12 cellular contexts compared by ENCODE assay signal in genomic region chr1:41800237-41800902, GRCh38.
DNase-seq lines count a peak whose midpoint lies in the region; ATAC-seq and TF ChIP-seq lines count a peak whose summit lies in the region.
"Had no signal": no experiment of that assay in that cellular context is flagged by ENCODE, and none has a peak within 500 bp of the region (broad histone marks: within the 10 kb centered on the region; RNA-seq: fewer than 3 reads in every experiment).

No MANE protein-coding gene starts in this region.

- H3K4me1 ChIP-seq in osteoblast (ENCODE audit: insufficient read depth, low read length), result no peaks in the 10 kb centered on the region

- no peaks in the 10 kb centered on the region for H3K79me2 ChIP-seq in osteoblast (ENCODE audit: insufficient read depth, low read length)

- peaks cover 10% of the 10 kb centered on the region for H3K36me3 Mint-ChIP-seq in effector memory CD8-positive, alpha-beta T cell (ENCODE audit: insufficient read depth)

- ATAC-seq in GM18858 (IDR thresholded peaks at IDR 0.05; ENCODE audit: unreplicated experiment), result peak; percentile 75
- ATAC-seq in HG03354 (IDR thresholded peaks at IDR 0.05; ENCODE audit: poor library complexity, severe bottlenecking, unreplicated experiment), result peak; percentile 60
- no peak for ATAC-seq in effector memory CD8-positive, alpha-beta T cell (replicated peaks)
- ATAC-seq in HG03521 (IDR thresholded peaks at IDR 0.05; ENCODE audit: unreplicated experiment), result no peak

- no peaks in the 10 kb centered on the region for H3K9me3 ChIP-seq in osteoblast (ENCODE audit: low read depth, low read length)

- TF ChIP-seq CTCF in osteoblast (IDR thresholded peaks at IDR 0.05; ENCODE audit: extremely low read depth, low read depth, low read length), result no peak

- no peaks in the 10 kb centered on the region for H3K27me3 ChIP-seq in osteoblast (ENCODE audit: insufficient read depth, low read length)

- H3K4me1 Mint-ChIP-seq in effector memory CD8-positive, alpha-beta T cell (ENCODE audit: low read depth in 2 of 2), result peaks cover 57 to 61% of the 10 kb centered on the region in 2 donors

- H3K27ac ChIP-seq in osteoblast (ENCODE audit: low read depth, low read length), result no peak overlapping the region
- H3K27ac ChIP-seq: C4-2B, PC-9 had no signal

- H3K9me3 Mint-ChIP-seq in effector memory CD8-positive, alpha-beta T cell, result no peaks in the 10 kb centered on the region

- peak; percentile 16 for DNase-seq in AG20443 (ENCODE audit: low spot score)
- DNase-seq in effector memory CD8-positive, alpha-beta T cell, result no peak
- DNase-seq in inferior parietal cortex (ENCODE audit: extremely low spot score), result no peak
- DNase-seq in iPS-NIHi11 (ENCODE audit: low spot score), result no peak
- no peak for DNase-seq in osteoblast (ENCODE audit: insufficient read length, low spot score, missing footprints)
- DNase-seq: activated CD8-positive, alpha-beta memory T cell treated with anti-CD3 and anti-CD28 coated beads for 24 hours; PC-9 had no signal

- peak overlapping the region; percentile 28 to 38 for H3K4me3 Mint-ChIP-seq in effector memory CD8-positive, alpha-beta T cell

- no peaks in the 10 kb centered on the region for H4K20me1 ChIP-seq in osteoblast (ENCODE audit: insufficient read depth, low read length)

- no peak overlapping the region for H2AFZ ChIP-seq in osteoblast (ENCODE audit: low read length)
- H2AFZ ChIP-seq: PC-9 had no signal

- no peaks in the 10 kb centered on the region for H3K36me3 ChIP-seq in osteoblast (ENCODE audit: insufficient read depth, low read length)

- H3K27ac Mint-ChIP-seq in effector memory CD8-positive, alpha-beta T cell, result peak overlapping the region; percentile 95 to 99
- H3K27ac Mint-ChIP-seq: progenitor cell of endocrine pancreas had no signal

- H3K4me2 ChIP-seq in osteoblast (ENCODE audit: insufficient read depth, low read length), result no peak overlapping the region
- H3K4me2 ChIP-seq: PC-9 had no signal

- no peak overlapping the region for H3K4me3 ChIP-seq in osteoblast (ENCODE audit: insufficient read depth, low read length)
- H3K4me3 ChIP-seq: PC-9 had no signal

- no peaks in the 10 kb centered on the region for H3K27me3 Mint-ChIP-seq in effector memory CD8-positive, alpha-beta T cell

Comparison
In these comparisons a context has a peak if more than half of its experiments do, and no peak if none do; other contexts are left out.
1. ATAC-seq: peak in GM18858 (single experiment) and HG03354 (single experiment); none in effector memory CD8-positive, alpha-beta T cell (single experiment) and HG03521 (single experiment).